13 cellular contexts compared by ENCODE assay signal in the genomic region with DNA sequence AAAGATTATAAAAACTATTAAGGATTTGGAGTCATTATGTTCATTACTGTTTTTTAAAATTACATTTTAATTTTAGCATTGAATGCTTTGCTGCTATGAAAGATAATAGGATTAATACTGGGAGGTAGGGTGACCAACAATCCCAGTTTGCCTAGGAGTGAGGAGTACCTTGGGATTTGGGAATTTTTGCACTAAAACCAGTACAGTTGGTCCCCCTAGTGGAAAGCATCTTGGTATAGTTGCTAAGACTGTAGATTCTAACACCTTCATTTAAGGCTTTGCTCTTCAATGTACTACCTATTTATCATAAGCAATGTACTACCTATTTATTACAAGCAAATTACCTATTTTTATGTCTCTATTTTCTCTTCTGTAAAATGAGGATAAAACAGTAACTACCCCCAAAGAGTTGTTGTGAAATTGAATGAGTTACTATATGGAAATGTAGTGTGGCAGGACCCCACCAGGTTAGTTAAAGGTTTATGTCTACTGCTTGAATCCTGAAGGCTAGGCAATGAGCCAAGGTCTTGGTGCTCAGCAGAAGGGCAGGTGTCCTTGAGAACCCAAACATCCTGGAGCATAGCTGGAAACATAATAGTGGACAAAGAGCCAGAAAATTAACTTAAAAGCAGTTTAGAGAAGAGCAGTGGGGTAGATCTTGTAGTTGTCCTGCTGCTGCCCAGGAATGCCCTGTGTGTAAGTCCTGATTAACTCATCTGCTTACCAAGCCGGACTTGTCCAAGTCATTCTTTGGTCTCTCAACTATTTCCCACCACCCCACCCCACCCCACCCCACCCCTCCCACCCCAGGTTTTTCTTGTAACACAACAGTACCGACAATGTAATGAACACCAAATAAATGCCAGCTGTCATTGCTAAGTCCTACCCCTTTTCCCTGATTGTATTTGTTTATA. TPM values are rescaled to one million over a fixed set of nuclear protein-coding genes. Genes with fewer than 3 reads are reported as not detected.
A peak's percentile ranks its signal among the peaks of the same experiment; 100 is the strongest.
DNase-seq lines count a peak whose midpoint lies in the region; ATAC-seq, FAIRE-seq and TF ChIP-seq lines count a peak whose summit lies in the region.
"Had no signal": no experiment of that assay in that cellular context is flagged by ENCODE, and none has a peak within 500 bp of the region (broad histone marks: within the 10 kb centered on the region; RNA-seq: fewer than 3 reads in every experiment).

No MANE protein-coding gene starts in this region.

- H3K27ac ChIP-seq in C4-2B (no peak overlapping the region), brain microvascular endothelial cell (peak overlapping the region; percentile 33), kidney (ENCODE audit: low read depth in 2 of 2, low read length in 2 of 2) (no peak overlapping the region), tibial nerve (peak overlapping the region in 1 of 4 donors; percentile 23), prostate gland (no peak overlapping the region)
- H3K27ac ChIP-seq: dorsolateral prefrontal cortex, skin epidermis had no signal

- peak; percentile 46 for TF ChIP-seq CTCF in C4-2B (conservative IDR thresholded peaks at IDR 0.05)
- TF ChIP-seq CTCF in Loucy (conservative IDR thresholded peaks at IDR 0.05; ENCODE audit: low read length), result peak; percentile 48
- TF ChIP-seq CTCF in brain microvascular endothelial cell (IDR thresholded peaks at IDR 0.05; ENCODE audit: low read depth, low read length, missing control alignments), result peak; percentile 45
- peak; percentile 5 for TF ChIP-seq CTCF in kidney (IDR thresholded peaks at IDR 0.05; ENCODE audit: borderline replicate concordance, extremely low read depth, insufficient read depth)
- TF ChIP-seq CTCF in tibial nerve (IDR thresholded peaks at IDR 0.05), result no peak
- no peak for TF ChIP-seq CTCF in prostate gland (IDR thresholded peaks at IDR 0.05)

- no peak for DNase-seq in brain microvascular endothelial cell
- no peak for DNase-seq in kidney
- DNase-seq in tibial nerve (ENCODE audit: low spot score in 2 of 2), result no peak
- DNase-seq in posterior cingulate gyrus, result no peak
- DNase-seq in prostate gland (ENCODE audit: low spot score), result no peak
- DNase-seq: dorsolateral prefrontal cortex; NCI-H1048; stimulated activated naive B cell treated with anti-CD40 and anti-IgM and Interleukin-4, amounts not matched to agents 10 μg/mL and 1 μg/mL and 100 μg/mL, for 72 hours had no signal

- H3K27me3 ChIP-seq in Loucy (ENCODE audit: insufficient read depth, low read length, poor library complexity, severe bottlenecking), result no peaks in the 10 kb centered on the region
- H3K27me3 ChIP-seq in brain microvascular endothelial cell (replicated peaks), result no peaks in the 10 kb centered on the region
- no peaks in the 10 kb centered on the region for H3K27me3 ChIP-seq in tibial nerve
- no peaks in the 10 kb centered on the region for H3K27me3 ChIP-seq in prostate gland (replicated peaks; ENCODE audit: insufficient read depth)
- H3K27me3 ChIP-seq: dorsolateral prefrontal cortex had no signal

- WGBS in tibial nerve, 2 donors, result 86 to 87% methylated on average over 2 of the region's 2 CpGs
- WGBS in prostate gland, result 62% methylated on average over 2 of the region's 2 CpGs

- no peaks in the 10 kb centered on the region for H4K20me1 ChIP-seq in Loucy (ENCODE audit: insufficient read depth, low read length, poor library complexity, severe bottlenecking)

- H3K9me2 ChIP-seq in Loucy (replicated peaks; ENCODE audit: low read depth, low read length), result no peaks in the 10 kb centered on the region

- no peak overlapping the region for H3K4me2 ChIP-seq in Loucy (ENCODE audit: low read depth, low read length, poor library complexity, severe bottlenecking)

- H3K9me3 ChIP-seq in Loucy (ENCODE audit: insufficient read depth, low read depth, low read length) (no peaks in the 10 kb centered on the region), kidney (ENCODE audit: control insufficient read depth in 1 of 2, low read length in 2 of 2) (no peaks in the 10 kb centered on the region), tibial nerve (no peaks in the 10 kb centered on the region), prostate gland (no peaks in the 10 kb centered on the region)

- TF ChIP-seq POLR2A in tibial nerve (IDR thresholded peaks at IDR 0.05) (no peak), prostate gland (IDR thresholded peaks at IDR 0.05) (no peak)

- H3F3A ChIP-seq in Loucy (ENCODE audit: low read depth), result no peaks in the 10 kb centered on the region

- intact Hi-C loops in kidney (cut with DNase I) (no loop called here), posterior cingulate gyrus (cut with DNase I) (no loop called here), prostate gland (cut with DNase I) (no loop called here)

- no peak for ATAC-seq in HG02840 (IDR thresholded peaks at IDR 0.05; ENCODE audit: low FRiP score, unreplicated experiment)
- ATAC-seq: left colon; stimulated activated naive B cell treated with anti-CD40 and anti-IgM and Interleukin-4, amounts not matched to agents 10 μg/mL and 1 μg/mL and 100 μg/mL, for 72 hours had no signal

- H3K36me3 ChIP-seq in Loucy (ENCODE audit: insufficient read depth, low read length), result no peaks in the 10 kb centered on the region
- no peaks in the 10 kb centered on the region for H3K36me3 ChIP-seq in brain microvascular endothelial cell (replicated peaks)
- no peaks in the 10 kb centered on the region for H3K36me3 ChIP-seq in kidney (ENCODE audit: control insufficient read depth in 1 of 2, insufficient read depth in 2 of 2, low read length in 2 of 2)
- H3K36me3 ChIP-seq in tibial nerve, result no peaks in the 10 kb centered on the region
- no peaks in the 10 kb centered on the region for H3K36me3 ChIP-seq in prostate gland

- no peaks in the 10 kb centered on the region for H3K79me2 ChIP-seq in Loucy (ENCODE audit: insufficient read depth, low read length)

- H3K9ac ChIP-seq in Loucy (ENCODE audit: low read depth, low read length, poor library complexity, severe bottlenecking) (no peak overlapping the region), kidney (ENCODE audit: low read length in 2 of 2) (no peak overlapping the region)

- in situ Hi-C loops in brain microvascular endothelial cell (cut with HindIII; ENCODE audit: low pct_ligation_motif_present, low sequenced_read_pairs), result no loop called here

- no peak for TF ChIP-seq EP300 in tibial nerve (IDR thresholded peaks at IDR 0.05)

- FAIRE-seq in kidney (lab: Jason Lieb, UNC), result no peak

- H3K4me3 ChIP-seq in Loucy (ENCODE audit: low read length, poor library complexity, severe bottlenecking) (no peak overlapping the region), brain microvascular endothelial cell (ENCODE audit: low read depth, low read length) (no peak overlapping the region), kidney (ENCODE audit: low read length in 2 of 2) (no peak overlapping the region), tibial nerve (no peak overlapping the region), prostate gland (no peak overlapping the region)
- H3K4me3 ChIP-seq: dorsolateral prefrontal cortex, skin epidermis had no signal

- H3K4me1 ChIP-seq in Loucy (ENCODE audit: insufficient read depth, low read length, poor library complexity, severe bottlenecking) (peaks cover 7% of the 10 kb centered on the region), kidney (ENCODE audit: control insufficient read depth in 1 of 2, insufficient read depth in 1 of 2, low read depth in 1 of 2, low read length in 2 of 2) (peaks cover 0 to 4% of the 10 kb centered on the region in 2 donors), tibial nerve (peaks cover 0 to 7% (median 0%) of the 10 kb centered on the region in 4 donors), prostate gland (replicated peaks) (no peaks in the 10 kb centered on the region)

- H2AFZ ChIP-seq in Loucy (ENCODE audit: low read length), result no peak overlapping the region

RNA-seq across cellular contexts. Expression of a gene that starts 49.2 kb away (rescaled TPM):
- total RNA-seq in kidney (55.5 TPM), tibial nerve (10 to 100 TPM; 26.7 to 54.6 (median 42.3) TPM), prostate gland (10 to 100 TPM; 29.5 to 52.0 TPM)
- polyA plus RNA-seq in kidney (ENCODE audit: insufficient read depth, low read depth, low replicate concordance), result 24.2 TPM

Comparison
In these comparisons a context has a peak if more than half of its experiments do, and no peak if none do; other contexts are left out.
1. CTCF ChIP-seq: peak in C4-2B (single experiment), Loucy (single experiment), brain microvascular endothelial cell (single experiment) and kidney (single experiment); none in tibial nerve (0 of 5) and prostate gland (0 of 4).